Comparison of ENCODE assay signal across 25 cellular contexts in genomic region chr1:183975651-183976050, GRCh38.
"Had no signal": no experiment of that assay in that cellular context is flagged by ENCODE, and none has a peak within 500 bp of the region (broad histone marks: within the 10 kb centered on the region; RNA-seq: fewer than 3 reads in every experiment).

No MANE protein-coding gene starts in this region.

- H3K36me3 ChIP-seq: colonic mucosa, esophagus squamous epithelium, gastrocnemius medialis, gastroesophageal sphincter had no signal

- H3K9me3 ChIP-seq: colonic mucosa, esophagus muscularis mucosa, esophagus squamous epithelium, gastrocnemius medialis, gastroesophageal sphincter, heart left ventricle, heart right ventricle had no signal

- H3K27ac Mint-ChIP-seq: dendritic cell treated with granulocyte-macrophage colony-stimulating factor and Interleukin-4, amounts not matched to agents 40 ng/mL and 50 ng/mL, for 4 days; effector memory CD8-positive, alpha-beta T cell; endodermal cell had no signal

- H3K4me3 Mint-ChIP-seq: dendritic cell treated with granulocyte-macrophage colony-stimulating factor and Interleukin-4, amounts not matched to agents 40 ng/mL and 50 ng/mL, for 4 days; effector memory CD8-positive, alpha-beta T cell; endodermal cell had no signal

- H3K27me3 ChIP-seq: colonic mucosa, dorsolateral prefrontal cortex, esophagus muscularis mucosa, esophagus squamous epithelium, gastrocnemius medialis, gastroesophageal sphincter, heart left ventricle, heart right ventricle had no signal

- H3K9me3 Mint-ChIP-seq: dendritic cell treated with granulocyte-macrophage colony-stimulating factor and Interleukin-4, amounts not matched to agents 40 ng/mL and 50 ng/mL, for 4 days; effector memory CD8-positive, alpha-beta T cell; endodermal cell had no signal

- H3K4me3 ChIP-seq: colonic mucosa, coronary artery, dorsolateral prefrontal cortex, esophagus muscularis mucosa, esophagus squamous epithelium, gastrocnemius medialis, gastroesophageal sphincter, heart left ventricle, heart right ventricle had no signal

- H3K27ac ChIP-seq: colonic mucosa, coronary artery, epithelial cell of prostate, esophagus muscularis mucosa, esophagus squamous epithelium, foreskin keratinocyte, gastrocnemius medialis, gastroesophageal sphincter, heart left ventricle, heart right ventricle had no signal

- H3K27me3 Mint-ChIP-seq: dendritic cell treated with granulocyte-macrophage colony-stimulating factor and Interleukin-4, amounts not matched to agents 40 ng/mL and 50 ng/mL, for 4 days; effector memory CD8-positive, alpha-beta T cell had no signal

- H3K4me1 ChIP-seq: colonic mucosa, esophagus muscularis mucosa, esophagus squamous epithelium, foreskin keratinocyte, gastrocnemius medialis, gastroesophageal sphincter, heart left ventricle, heart right ventricle had no signal

- ATAC-seq: effector memory CD8-positive, alpha-beta T cell; esophagus mucosa; foreskin keratinocyte; gastrocnemius medialis; gastroesophageal sphincter; heart left ventricle; heart right ventricle had no signal

- DNase-seq: colonic mucosa; cortex of kidney; dermis blood vessel endothelial cell; dorsolateral prefrontal cortex; effector CD4-positive, alpha-beta T cell; effector CD8-positive, alpha-beta T cell; effector memory CD4-positive, alpha-beta T cell; effector memory CD8-positive, alpha-beta T cell; endodermal cell; erythroblast; esophagus squamous epithelium; foreskin fibroblast; foreskin keratinocyte; foreskin melanocyte; gastrocnemius medialis; glutamatergic neuron; head of caudate nucleus; heart left ventricle; heart right ventricle had no signal
